Comparison of ENCODE assay signal across 17 cellular contexts in the genomic region with DNA sequence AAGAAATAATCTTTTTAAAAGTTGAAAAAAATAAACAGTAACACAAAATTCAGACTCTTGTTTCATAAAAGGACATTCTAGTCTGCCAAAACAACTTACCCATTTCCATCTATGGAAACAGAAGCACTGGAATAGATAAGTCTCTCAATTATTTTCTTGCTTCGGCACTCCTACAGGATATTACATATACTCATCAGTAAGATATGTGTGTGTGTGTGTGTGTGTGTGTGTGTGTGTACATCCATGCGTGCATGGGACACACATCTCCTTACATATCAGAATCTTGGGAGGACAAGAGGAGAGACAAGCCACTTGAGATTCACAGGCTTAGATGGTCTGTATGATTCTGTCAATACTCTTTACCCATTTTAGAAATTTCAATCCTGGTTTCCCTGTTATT.
"Had no signal": no experiment of that assay in that cellular context is flagged by ENCODE, and none has a peak within 500 bp of the region (broad histone marks: within the 10 kb centered on the region; RNA-seq: fewer than 3 reads in every experiment).

No MANE protein-coding gene starts in this region.

- H3K4me3 ChIP-seq: right lobe of liver, spleen, tibial nerve, upper lobe of right lung, vagina had no signal

- ATAC-seq: naive thymus-derived CD8-positive, alpha-beta T cell; stimulated activated memory B cell treated with anti-CD40 and anti-IgM and Interleukin-4, amounts not matched to agents 10 μg/mL and 1 μg/mL and 100 μg/mL, for 72 hours; upper lobe of right lung had no signal

- H3K4me1 ChIP-seq: tibial nerve, vagina had no signal

- H3K36me3 ChIP-seq: neutrophil, right lobe of liver, tibial nerve, upper lobe of right lung, vagina had no signal

- H3K27ac ChIP-seq: neutrophil, right lobe of liver, spleen, tibial nerve, upper lobe of right lung, vagina had no signal

- H3K27me3 ChIP-seq: neutrophil, right lobe of liver, spleen, tibial nerve, upper lobe of right lung, vagina had no signal

- DNase-seq: erythroblast; foreskin melanocyte; head of caudate nucleus; hippocampal formation; kidney glomerular epithelial cell; naive thymus-derived CD8-positive, alpha-beta T cell; posterior cingulate gyrus; right lobe of liver; spleen; stimulated activated CD4-positive, alpha-beta T cell treated with anti-CD3 and anti-CD28 coated beads, Interleukin-15, amount 100 ng/mL, for 24 hours; stimulated activated CD4-positive, alpha-beta T cell treated with anti-CD3 and anti-CD28 coated beads, Interleukin-1b, Interleukin-23, amount 100 ng/mL, for 48 hours; stimulated activated CD4-positive, alpha-beta T cell treated with anti-CD3 and anti-CD28 coated beads, Interleukin-4, amount 100 ng/mL, for 24 hours; upper lobe of right lung had no signal

- H3K9me3 ChIP-seq: neutrophil, right lobe of liver, spleen, tibial nerve, upper lobe of right lung, vagina had no signal
